37 cellular contexts compared by ENCODE assay signal in the genomic region with DNA sequence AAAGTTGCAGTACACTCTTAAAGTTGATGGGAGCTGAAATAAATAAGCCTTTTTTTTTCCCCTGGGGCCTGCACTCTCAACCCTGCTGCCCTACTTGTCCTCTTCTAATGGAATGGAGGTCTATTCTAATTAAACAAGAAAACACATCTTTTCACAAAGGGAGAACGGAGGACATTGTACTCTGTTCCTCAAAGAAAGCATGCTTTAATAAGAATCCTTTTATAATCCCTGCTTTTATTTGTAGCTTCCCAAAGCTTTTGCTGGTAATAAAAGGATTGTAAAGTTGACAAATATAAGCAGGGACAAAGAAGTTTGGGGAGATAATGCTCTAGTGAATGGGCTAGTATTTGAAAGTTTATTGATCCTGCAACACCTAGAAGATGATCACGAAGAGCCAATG. TPM values are rescaled to one million over a fixed set of nuclear protein-coding genes. Genes with fewer than 3 reads are reported as not detected.
"Had no signal": no experiment of that assay in that cellular context is flagged by ENCODE, and none has a peak within 500 bp of the region (broad histone marks: within the 10 kb centered on the region; RNA-seq: fewer than 3 reads in every experiment).

No MANE protein-coding gene starts in this region.

- H3K9me3 ChIP-seq: ascending aorta had no signal

- DNase-seq: activated CD4-positive, alpha-beta memory T cell treated with anti-CD3 and anti-CD28 coated beads, Interleukin-2, amount 10 ng/mL, durations not matched to agents 7 days and 5 days; activated CD4-positive, alpha-beta T cell treated with anti-CD3 and anti-CD28 coated beads for 1 hour; activated CD4-positive, alpha-beta T cell treated with anti-CD3 and anti-CD28 coated beads for 36 hours; activated CD4-positive, alpha-beta T cell treated with anti-CD3 and anti-CD28 coated beads for 48 hours; activated CD4-positive, alpha-beta T cell treated with anti-CD3 and anti-CD28 coated beads, Interleukin-2, amount 10 ng/mL, durations not matched to agents 7 days and 5 days; activated CD4-positive, alpha-beta T cell treated with anti-CD3 and anti-CD28 coated beads, Interleukin-2, amount 50 U/mL, for 48 hours; activated CD4-positive, CD25-positive, alpha-beta regulatory T cell; activated CD8-positive, alpha-beta memory T cell treated with anti-CD3 and anti-CD28 coated beads for 24 hours; activated CD8-positive, alpha-beta memory T cell treated with anti-CD3 and anti-CD28 coated beads, Interleukin-2, amount 10 ng/mL, durations not matched to agents 7 days and 5 days; activated CD8-positive, alpha-beta memory T cell treated with anti-CD3 and anti-CD28 coated beads, Interleukin-2, amount 50 U/mL, for 48 hours; activated CD8-positive, alpha-beta T cell treated with anti-CD3 and anti-CD28 coated beads, Interleukin-2, amount 10 ng/mL, durations not matched to agents 7 days and 5 days; activated effector memory CD4-positive, alpha-beta T cell treated with Interleukin-2 at 50 U/mL for 16 hours; activated gamma-delta T cell; activated naive CD4-positive, alpha-beta T cell treated with anti-CD3 and anti-CD28 coated beads, Interleukin-2, amount 10 ng/mL, durations not matched to agents 7 days and 5 days; activated naive CD4-positive, alpha-beta T cell treated with Interleukin-2 at 50 U/mL for 16 hours; activated naive CD8-positive, alpha-beta T cell treated with anti-CD3 and anti-CD28 coated beads, Interleukin-2, amount 10 ng/mL, durations not matched to agents 7 days and 5 days; activated naive CD8-positive, alpha-beta T cell treated with anti-CD3 and anti-CD28 coated beads, Interleukin-2, amount 50 U/mL, for 24 hours; activated T-cell treated with anti-CD3 and anti-CD28 coated beads, Interleukin-2, amount 50 U/mL, for 24 hours; activated T-cell treated with anti-CD3 and anti-CD28 coated beads, Interleukin-2, amount 50 U/mL, for 48 hours; amygdala; anterior cingulate cortex; caudate nucleus; cerebellar nuclear complex; T-helper 1 cell; T-helper 2 cell; T-helper 9 cell had no signal

- H3K27ac Mint-ChIP-seq: activated CD4-positive, alpha-beta memory T cell treated with anti-CD3 and anti-CD28 coated beads, Interleukin-2, amount 10 ng/mL, durations not matched to agents 7 days and 5 days; activated CD4-positive, alpha-beta T cell treated with anti-CD3 and anti-CD28 coated beads for 36 hours; activated CD4-positive, alpha-beta T cell treated with anti-CD3 and anti-CD28 coated beads, Interleukin-2, amount 10 ng/mL, durations not matched to agents 7 days and 5 days; activated CD8-positive, alpha-beta memory T cell treated with anti-CD3 and anti-CD28 coated beads, Interleukin-2, amount 10 ng/mL, durations not matched to agents 7 days and 5 days; activated CD8-positive, alpha-beta T cell treated with anti-CD3 and anti-CD28 coated beads, Interleukin-2, amount 10 ng/mL, durations not matched to agents 7 days and 5 days; activated naive CD4-positive, alpha-beta T cell treated with anti-CD3 and anti-CD28 coated beads, Interleukin-2, amount 10 ng/mL, durations not matched to agents 7 days and 5 days; activated naive CD4-positive, alpha-beta T cell treated with anti-CD3 and anti-CD28 coated beads, Interleukin-2, amount 50 U/mL, for 24 hours; activated naive CD8-positive, alpha-beta T cell; activated naive CD8-positive, alpha-beta T cell treated with anti-CD3 and anti-CD28 coated beads, Interleukin-2, amount 10 ng/mL, durations not matched to agents 7 days and 5 days; activated naive CD8-positive, alpha-beta T cell treated with anti-CD3 and anti-CD28 coated beads, Interleukin-2, amount 50 U/mL, for 24 hours; activated T-cell treated with anti-CD3 and anti-CD28 coated beads, Interleukin-2, amount 50 U/mL, for 24 hours; activated T-helper 2 cell treated with anti-CD3 and anti-CD28 coated beads, Interferon-gamma antibody, Interleukin-2, Interleukin-4, amounts not matched to agents 10 μg/mL and 5 μg/mL and 100 μg/mL, durations not matched to agents 14 hours and 24 hours and 36 hours; T-helper 1 cell treated with Interleukin-12 subunit alpha and Interleukin-12 subunit beta and Interleukin-4 antibody, amounts not matched to agents 30 μg/mL and 1 μg/mL, for 36 hours; T-helper 2 cell treated with Interferon-gamma antibody and Interleukin-4, amounts not matched to agents 5 μg/mL and 100 μg/mL, for 36 hours; WTC11 had no signal

- H3K36me3 ChIP-seq: ascending aorta, cardiac muscle cell had no signal

- H3K36me3 Mint-ChIP-seq: activated CD8-positive, alpha-beta memory T cell treated with anti-CD3 and anti-CD28 coated beads, Interleukin-2, amount 10 ng/mL, durations not matched to agents 7 days and 5 days; activated naive CD4-positive, alpha-beta T cell treated with anti-CD3 and anti-CD28 coated beads, Interleukin-2, amount 10 ng/mL, durations not matched to agents 7 days and 5 days; activated naive CD4-positive, alpha-beta T cell treated with anti-CD3 and anti-CD28 coated beads, Interleukin-2, amount 50 U/mL, for 24 hours; activated naive CD8-positive, alpha-beta T cell; activated naive CD8-positive, alpha-beta T cell treated with anti-CD3 and anti-CD28 coated beads, Interleukin-2, amount 10 ng/mL, durations not matched to agents 7 days and 5 days; brain; WTC11 had no signal

- H3K27me3 Mint-ChIP-seq: activated CD4-positive, alpha-beta memory T cell treated with anti-CD3 and anti-CD28 coated beads, Interleukin-2, amount 10 ng/mL, durations not matched to agents 7 days and 5 days; activated CD4-positive, alpha-beta T cell treated with anti-CD3 and anti-CD28 coated beads for 36 hours; activated CD4-positive, alpha-beta T cell treated with anti-CD3 and anti-CD28 coated beads, Interleukin-2, amount 10 ng/mL, durations not matched to agents 7 days and 5 days; activated CD8-positive, alpha-beta memory T cell treated with anti-CD3 and anti-CD28 coated beads, Interleukin-2, amount 10 ng/mL, durations not matched to agents 7 days and 5 days; activated naive CD4-positive, alpha-beta T cell treated with anti-CD3 and anti-CD28 coated beads, Interleukin-2, amount 10 ng/mL, durations not matched to agents 7 days and 5 days; activated naive CD4-positive, alpha-beta T cell treated with anti-CD3 and anti-CD28 coated beads, Interleukin-2, amount 50 U/mL, for 24 hours; activated naive CD8-positive, alpha-beta T cell; activated naive CD8-positive, alpha-beta T cell treated with anti-CD3 and anti-CD28 coated beads, Interleukin-2, amount 10 ng/mL, durations not matched to agents 7 days and 5 days; activated naive CD8-positive, alpha-beta T cell treated with anti-CD3 and anti-CD28 coated beads, Interleukin-2, amount 50 U/mL, for 24 hours; activated T-cell treated with anti-CD3 and anti-CD28 coated beads, Interleukin-2, amount 50 U/mL, for 24 hours; central memory CD8-positive, alpha-beta T cell had no signal

- H3K4me1 Mint-ChIP-seq: activated CD4-positive, alpha-beta memory T cell treated with anti-CD3 and anti-CD28 coated beads, Interleukin-2, amount 10 ng/mL, durations not matched to agents 7 days and 5 days; activated CD4-positive, alpha-beta T cell treated with anti-CD3 and anti-CD28 coated beads for 36 hours; activated CD4-positive, alpha-beta T cell treated with anti-CD3 and anti-CD28 coated beads, Interleukin-2, amount 10 ng/mL, durations not matched to agents 7 days and 5 days; activated CD8-positive, alpha-beta memory T cell treated with anti-CD3 and anti-CD28 coated beads, Interleukin-2, amount 10 ng/mL, durations not matched to agents 7 days and 5 days; activated naive CD4-positive, alpha-beta T cell treated with anti-CD3 and anti-CD28 coated beads, Interleukin-2, amount 10 ng/mL, durations not matched to agents 7 days and 5 days; activated naive CD4-positive, alpha-beta T cell treated with anti-CD3 and anti-CD28 coated beads, Interleukin-2, amount 50 U/mL, for 24 hours; activated naive CD8-positive, alpha-beta T cell treated with anti-CD3 and anti-CD28 coated beads, Interleukin-2, amount 10 ng/mL, durations not matched to agents 7 days and 5 days; activated naive CD8-positive, alpha-beta T cell treated with anti-CD3 and anti-CD28 coated beads, Interleukin-2, amount 50 U/mL, for 24 hours; central memory CD8-positive, alpha-beta T cell; WTC11 had no signal

- H3K4me3 Mint-ChIP-seq: activated CD4-positive, alpha-beta memory T cell treated with anti-CD3 and anti-CD28 coated beads, Interleukin-2, amount 10 ng/mL, durations not matched to agents 7 days and 5 days; activated CD4-positive, alpha-beta T cell treated with anti-CD3 and anti-CD28 coated beads for 36 hours; activated CD4-positive, alpha-beta T cell treated with anti-CD3 and anti-CD28 coated beads, Interleukin-2, amount 10 ng/mL, durations not matched to agents 7 days and 5 days; activated CD8-positive, alpha-beta memory T cell treated with anti-CD3 and anti-CD28 coated beads, Interleukin-2, amount 10 ng/mL, durations not matched to agents 7 days and 5 days; activated CD8-positive, alpha-beta T cell treated with anti-CD3 and anti-CD28 coated beads, Interleukin-2, amount 10 ng/mL, durations not matched to agents 7 days and 5 days; activated naive CD4-positive, alpha-beta T cell treated with anti-CD3 and anti-CD28 coated beads, Interleukin-2, amount 10 ng/mL, durations not matched to agents 7 days and 5 days; activated naive CD4-positive, alpha-beta T cell treated with anti-CD3 and anti-CD28 coated beads, Interleukin-2, amount 50 U/mL, for 24 hours; activated naive CD8-positive, alpha-beta T cell; activated naive CD8-positive, alpha-beta T cell treated with anti-CD3 and anti-CD28 coated beads, Interleukin-2, amount 10 ng/mL, durations not matched to agents 7 days and 5 days; activated naive CD8-positive, alpha-beta T cell treated with anti-CD3 and anti-CD28 coated beads, Interleukin-2, amount 50 U/mL, for 24 hours; activated T-cell treated with anti-CD3 and anti-CD28 coated beads, Interleukin-2, amount 50 U/mL, for 24 hours; central memory CD8-positive, alpha-beta T cell; T-helper 1 cell treated with Interleukin-12 subunit alpha and Interleukin-12 subunit beta and Interleukin-4 antibody, amounts not matched to agents 30 μg/mL and 1 μg/mL, for 36 hours; T-helper 2 cell treated with Interferon-gamma antibody and Interleukin-4, amounts not matched to agents 5 μg/mL and 100 μg/mL, for 36 hours; WTC11 had no signal

- H3K4me3 ChIP-seq: ascending aorta, cardiac muscle cell had no signal

- H3K4me1 ChIP-seq: ascending aorta had no signal

- H3K9me3 Mint-ChIP-seq: activated CD4-positive, alpha-beta memory T cell treated with anti-CD3 and anti-CD28 coated beads, Interleukin-2, amount 10 ng/mL, durations not matched to agents 7 days and 5 days; activated naive CD4-positive, alpha-beta T cell treated with anti-CD3 and anti-CD28 coated beads, Interleukin-2, amount 50 U/mL, for 24 hours; central memory CD8-positive, alpha-beta T cell had no signal

- H3K27me3 ChIP-seq: ascending aorta had no signal

RNA-seq across cellular contexts. Expression of gene TOX3, which starts 38.0 kb away (rescaled TPM):
- total RNA-seq: activated CD4-positive, alpha-beta memory T cell treated with anti-CD3 and anti-CD28 coated beads, Interleukin-2, amount 10 ng/mL, durations not matched to agents 7 days and 5 days; activated CD4-positive, alpha-beta T cell treated with anti-CD3 and anti-CD28 coated beads for 36 hours; activated CD4-positive, alpha-beta T cell treated with anti-CD3 and anti-CD28 coated beads, Interleukin-2, amount 10 ng/mL, durations not matched to agents 7 days and 5 days; activated CD8-positive, alpha-beta memory T cell treated with anti-CD3 and anti-CD28 coated beads, Interleukin-2, amount 10 ng/mL, durations not matched to agents 7 days and 5 days; activated CD8-positive, alpha-beta T cell treated with anti-CD3 and anti-CD28 coated beads, Interleukin-2, amount 10 ng/mL, durations not matched to agents 7 days and 5 days; activated naive CD8-positive, alpha-beta T cell treated with anti-CD3 and anti-CD28 coated beads, Interleukin-2, amount 10 ng/mL, durations not matched to agents 7 days and 5 days; activated T-helper 2 cell treated with anti-CD3 and anti-CD28 coated beads, Interferon-gamma antibody, Interleukin-2, Interleukin-4, amounts not matched to agents 10 μg/mL and 5 μg/mL and 100 μg/mL, durations not matched to agents 14 hours and 24 hours and 36 hours; ascending aorta; chondrocyte had no signal
